1 cellular context compared by ENCODE assay signal in the genomic region with DNA sequence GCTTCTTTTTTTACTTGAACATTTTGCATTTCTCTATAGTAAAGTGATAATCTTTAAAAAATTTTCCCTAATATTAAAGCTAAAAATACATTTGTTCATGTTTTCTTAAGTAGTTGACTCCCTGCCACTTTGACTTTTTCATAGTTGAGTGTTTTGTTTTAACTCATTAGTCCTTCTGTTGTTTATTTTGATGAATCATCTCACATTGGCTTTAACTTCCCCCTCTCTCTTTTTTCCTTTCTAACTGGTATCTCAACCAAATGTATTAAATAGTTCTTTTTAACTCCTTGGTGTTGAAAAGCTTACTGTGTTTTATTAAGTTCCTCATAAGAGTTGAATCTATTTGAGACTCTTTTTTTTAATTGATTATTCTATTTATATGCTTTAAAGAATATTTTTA.
TF ChIP-seq lines count a peak whose summit lies in the region.

No MANE protein-coding gene starts in this region.

TF ChIP-seq in endothelial cell of umbilical vein, 7 proteins besides CTCF, POLR2A, EP300 and RAD21:
- TF ChIP-seq MYC (IDR thresholded peaks at IDR 0.05; ENCODE audit: low read depth, low read length), result no peak
- peak; percentile 46 for TF ChIP-seq FOS (IDR thresholded peaks at IDR 0.05; ENCODE audit: borderline replicate concordance, insufficient read depth, low read length)
